ENCODE assay signal across 8 cellular contexts in the genomic region with DNA sequence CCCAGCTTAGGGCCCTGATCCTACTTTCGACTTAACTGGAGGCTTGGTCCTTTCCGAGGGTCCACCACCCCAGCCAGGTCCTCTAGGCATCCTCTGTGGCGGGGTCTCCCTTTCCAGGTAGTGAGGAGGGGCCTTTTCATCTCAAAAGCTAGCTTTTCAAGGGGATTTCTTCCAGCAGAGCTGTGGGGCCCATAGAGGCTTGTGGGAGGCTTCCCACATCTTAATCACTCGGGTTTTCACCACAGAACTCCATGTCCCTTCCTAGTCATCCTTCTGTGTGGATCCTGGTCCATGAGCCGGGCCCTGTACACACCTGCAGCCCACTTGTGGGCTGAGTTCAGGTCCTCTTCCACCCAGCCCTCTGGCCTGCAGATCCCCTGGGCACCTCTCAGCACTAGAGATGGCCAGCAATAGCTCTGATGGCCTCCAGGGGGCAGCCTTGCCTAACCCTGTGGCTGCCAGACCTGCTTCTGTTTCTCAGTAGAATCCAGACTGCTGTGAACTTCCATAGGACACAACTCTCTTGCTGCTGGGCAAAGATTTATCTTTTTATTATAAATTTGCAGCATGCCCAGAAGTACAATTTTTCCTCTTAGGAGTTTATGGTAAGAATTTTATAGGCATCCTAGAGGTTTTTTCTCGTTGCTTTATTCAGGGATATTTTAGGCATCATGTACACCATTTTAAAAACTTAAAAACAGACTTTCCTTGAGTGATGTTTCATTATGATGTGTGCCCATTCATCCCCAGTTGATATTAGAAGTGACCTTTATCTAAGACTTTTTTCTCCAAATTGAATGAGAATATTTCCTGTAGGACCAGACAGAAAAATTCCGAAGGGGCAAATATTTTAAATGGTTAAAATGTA.
DNase-seq lines count a peak whose midpoint lies in the region; ATAC-seq and TF ChIP-seq lines count a peak whose summit lies in the region.

No MANE protein-coding gene starts in this region.

- TF ChIP-seq CTCF in astrocyte of the cerebellum (IDR thresholded peaks at IDR 0.05; ENCODE audit: low read depth, low read length, missing control alignments) = peak; percentile 99

- in situ Hi-C loops in astrocyte of the cerebellum (cut with HindIII; ENCODE audit: low sequenced_read_pairs) = loop anchor here (25.0 kb wide), 1 partner anchor 365 kb away; no protein-coding TSS in a partner anchor

- no peak overlapping the region for H3K27ac Mint-ChIP-seq in T-helper 17 cell

- H3K27me3 Mint-ChIP-seq in T-helper 17 cell = no peaks in the 10 kb centered on the region

- H3K4me1 Mint-ChIP-seq in T-helper 17 cell = peaks cover 4% of the 10 kb centered on the region

- H3K4me3 ChIP-seq in astrocyte of the cerebellum (ENCODE audit: low read depth, low read length) = no peak overlapping the region

- DNase-seq in NCI-H1417 (lab: John Stamatoyannopoulos, UW) (peak; percentile 48 to 74 (median 65)), NCI-H1417 treated with DMSO at 0.1 percent for 48 hours (lab: John Stamatoyannopoulos, UW) (no peak), NCI-H146 treated with DMSO at 0.1 percent for 48 hours (lab: John Stamatoyannopoulos, UW; ENCODE audit: unreplicated experiment) (peak; percentile 6), T-helper 17 cell (peak; percentile 29 to 37 (median 37)), astrocyte of the cerebellum (ENCODE audit: low read depth) (peak; percentile 35), hippocampal formation (lab: John Stamatoyannopoulos, UW) (peak; percentile 35 to 63)
- DNase-seq in stimulated activated CD4-positive, alpha-beta T cell treated with anti-CD3 and anti-CD28 coated beads, Interleukin-12 subunit alpha, Interleukin-12 subunit beta, amount 100 ng/mL, for 24 hours (ENCODE audit: low read depth in 2 of 2) = peak; percentile 28 to 45

- ATAC-seq in HG02798 (IDR thresholded peaks at IDR 0.05; ENCODE audit: poor library complexity, unreplicated experiment) = peak; percentile 93
- peak; percentile 96 for ATAC-seq in T-helper 17 cell

- H3K4me3 Mint-ChIP-seq in T-helper 17 cell = no peak overlapping the region

- no peaks in the 10 kb centered on the region for H3K36me3 Mint-ChIP-seq in T-helper 17 cell (ENCODE audit: low read depth)

- no peaks in the 10 kb centered on the region for H3K9me3 ChIP-seq in T-helper 17 cell (ENCODE audit: control insufficient read depth, low read length, poor library complexity, severe bottlenecking)
